In genomic region chr4:41505161-41505653, GRCh38 we compare ENCODE assay signal across 1 cellular context.
TF ChIP-seq lines count a peak whose summit lies in the region.

No MANE protein-coding gene starts in this region.

TF ChIP-seq in HEK293, 187 proteins besides CTCF, POLR2A, EP300 and RAD21 (continued from another document):
- TF ChIP-seq PRDM2 (tag by site-specific recombination; IDR thresholded peaks at IDR 0.05; ENCODE audit: borderline replicate concordance) (no peak), ZNF558 (tag by site-specific recombination; IDR thresholded peaks at IDR 0.05) (0 out of 2 replicates have a peak, but pooled peaks have one; percentile 13), ZBTB8A (tag by site-specific recombination; IDR thresholded peaks at IDR 0.05) (0 out of 2 replicates have a peak, but pooled peaks have one; percentile 21), ATF2 (tag by site-specific recombination; IDR thresholded peaks at IDR 0.05; ENCODE audit: low read depth) (peak; percentile 80)
